ENCODE assay signal across 16 cellular contexts in genomic region chr11:116994195-116994594, GRCh38.
A peak's percentile ranks its signal among the peaks of the same experiment; 100 is the strongest.
DNase-seq lines count a peak whose midpoint lies in the region; ATAC-seq and TF ChIP-seq lines count a peak whose summit lies in the region.
"Had no signal": no experiment of that assay in that cellular context is flagged by ENCODE, and none has a peak within 500 bp of the region (broad histone marks: within the 10 kb centered on the region; RNA-seq: fewer than 3 reads in every experiment).

No MANE protein-coding gene starts in this region.

- H3K27me3 ChIP-seq in testis, result no peaks in the 10 kb centered on the region
- H3K27me3 ChIP-seq: right atrium auricular region had no signal

- TF ChIP-seq CTCF in activated B cell treated with CpG ODN at 0.5 μM for 24 hours (IDR thresholded peaks at IDR 0.05) (no peak), testis (IDR thresholded peaks at IDR 0.05) (no peak)

- intact Hi-C loops in activated B cell treated with CpG ODN at 0.5 μM for 24 hours (cut with micrococcal nuclease), result no loop called here
- intact Hi-C loops in testis (cut with DNase I; ENCODE audit: low total_unique reads), result no loop called here

- no peak for DNase-seq in activated naive CD4-positive, alpha-beta T cell treated with anti-CD3 and anti-CD28 coated beads, Interleukin-2, amount 10 ng/mL, durations not matched to agents 7 days and 5 days
- DNase-seq in activated B cell treated with CpG ODN at 0.5 μM for 24 hours, result no peak
- DNase-seq in testis, result no peak
- DNase-seq in NCI-H446 (lab: John Stamatoyannopoulos, UW), result no peak
- no peak for DNase-seq in inferior parietal cortex (ENCODE audit: extremely low spot score)
- DNase-seq: activated naive CD4-positive, alpha-beta T cell treated with anti-CD3 and anti-CD28 coated beads, Interleukin-2, amount 50 U/mL, for 16 hours; Calu3; erythroblast; MM.1S; NCI-H2029 treated with DMSO at 0.1 percent for 48 hours; NCI-H748 treated with DMSO at 0.1 percent for 48 hours had no signal

- ATAC-seq in activated B cell treated with CpG ODN at 0.5 μM for 24 hours (ENCODE audit: low read depth), result no peak

- peak overlapping the region; percentile 74 for H3K27ac ChIP-seq in mesodermal cell (ENCODE audit: low read depth, low read length, severe bottlenecking)
- peak overlapping the region; percentile 79 for H3K27ac ChIP-seq in temporal lobe (ENCODE audit: low read depth, low read length)
- no peak overlapping the region for H3K27ac ChIP-seq in testis
- H3K27ac ChIP-seq: right atrium auricular region, thoracic aorta had no signal

- CTCF ChIA-PET in activated naive CD4-positive, alpha-beta T cell treated with anti-CD3 and anti-CD28 coated beads, Interleukin-2, amount 10 ng/mL, durations not matched to agents 7 days and 5 days (lab: Charles Lee), result no interaction called here
- CTCF ChIA-PET in activated B cell treated with CpG ODN at 0.5 μM for 24 hours (lab: Charles Lee), result interaction anchor here (0.7 kb wide), 1 partner anchor 114 kb away, joined by 3 read pairs; no protein-coding TSS in a partner anchor

- no peak for TF ChIP-seq POLR2A in testis (IDR thresholded peaks at IDR 0.05)

- WGBS in mesodermal cell (ENCODE audit: insufficient coverage in 2 of 2), 2 experiments, result 80% methylated on average over 1 of the region's 3 CpGs
- WGBS in testis, 2 donors, result 44 to 66% methylated on average over 3 of the region's 3 CpGs

- no peaks in the 10 kb centered on the region for H3K9me3 ChIP-seq in mesodermal cell (ENCODE audit: control insufficient read depth, low read length)
- H3K9me3 ChIP-seq in testis, result no peaks in the 10 kb centered on the region
- H3K9me3 ChIP-seq: right atrium auricular region, thoracic aorta had no signal

- no peaks in the 10 kb centered on the region for H3K27me3 Mint-ChIP-seq in activated naive CD4-positive, alpha-beta T cell treated with anti-CD3 and anti-CD28 coated beads, Interleukin-2, amount 50 U/mL, for 24 hours
- no peaks in the 10 kb centered on the region for H3K27me3 Mint-ChIP-seq in activated naive CD4-positive, alpha-beta T cell treated with anti-CD3 and anti-CD28 coated beads, Interleukin-2, amount 10 ng/mL, durations not matched to agents 7 days and 5 days
- no peaks in the 10 kb centered on the region for H3K27me3 Mint-ChIP-seq in activated B cell treated with CpG ODN at 0.5 μM for 24 hours

- peaks cover 23% of the 10 kb centered on the region for H3K4me1 ChIP-seq in mesodermal cell (ENCODE audit: control insufficient read depth, insufficient read depth, low read length, poor library complexity, severe bottlenecking)
- H3K4me1 ChIP-seq in testis, result peaks cover 3% of the 10 kb centered on the region

- peaks cover 8% of the 10 kb centered on the region for H3K36me3 Mint-ChIP-seq in activated naive CD4-positive, alpha-beta T cell treated with anti-CD3 and anti-CD28 coated beads, Interleukin-2, amount 50 U/mL, for 24 hours
- peaks cover 3% of the 10 kb centered on the region for H3K36me3 Mint-ChIP-seq in activated naive CD4-positive, alpha-beta T cell treated with anti-CD3 and anti-CD28 coated beads, Interleukin-2, amount 10 ng/mL, durations not matched to agents 7 days and 5 days
- H3K36me3 Mint-ChIP-seq in activated B cell treated with CpG ODN at 0.5 μM for 24 hours (ENCODE audit: low read depth), result peaks cover 10% of the 10 kb centered on the region

- H3K27ac Mint-ChIP-seq in activated naive CD4-positive, alpha-beta T cell treated with anti-CD3 and anti-CD28 coated beads, Interleukin-2, amount 50 U/mL, for 24 hours, result peak overlapping the region; percentile 6
- no peak overlapping the region for H3K27ac Mint-ChIP-seq in activated naive CD4-positive, alpha-beta T cell treated with anti-CD3 and anti-CD28 coated beads, Interleukin-2, amount 10 ng/mL, durations not matched to agents 7 days and 5 days
- peak overlapping the region; percentile 30 for H3K27ac Mint-ChIP-seq in activated B cell treated with CpG ODN at 0.5 μM for 24 hours

- POLR2A ChIA-PET in activated B cell treated with CpG ODN at 0.5 μM for 24 hours (lab: Charles Lee), result interaction anchor here (0.6 kb wide), 1 partner anchor 64 kb away, joined by 4 read pairs; no protein-coding TSS in a partner anchor

- H3K4me1 Mint-ChIP-seq in activated naive CD4-positive, alpha-beta T cell treated with anti-CD3 and anti-CD28 coated beads, Interleukin-2, amount 50 U/mL, for 24 hours, result peaks cover 65% of the 10 kb centered on the region
- H3K4me1 Mint-ChIP-seq in activated naive CD4-positive, alpha-beta T cell treated with anti-CD3 and anti-CD28 coated beads, Interleukin-2, amount 10 ng/mL, durations not matched to agents 7 days and 5 days, result peaks cover 29% of the 10 kb centered on the region
- H3K4me1 Mint-ChIP-seq in activated B cell treated with CpG ODN at 0.5 μM for 24 hours, result peaks cover 62% of the 10 kb centered on the region

- H3K4me3 Mint-ChIP-seq in activated naive CD4-positive, alpha-beta T cell treated with anti-CD3 and anti-CD28 coated beads, Interleukin-2, amount 50 U/mL, for 24 hours, result no peak overlapping the region
- H3K4me3 Mint-ChIP-seq in activated naive CD4-positive, alpha-beta T cell treated with anti-CD3 and anti-CD28 coated beads, Interleukin-2, amount 10 ng/mL, durations not matched to agents 7 days and 5 days, result no peak overlapping the region
- H3K4me3 Mint-ChIP-seq in activated B cell treated with CpG ODN at 0.5 μM for 24 hours, result peak overlapping the region; percentile 13

- H3K36me3 ChIP-seq in mesodermal cell (ENCODE audit: control insufficient read depth, insufficient read depth, low read length) (no peaks in the 10 kb centered on the region), testis (ENCODE audit: low read depth, missing control alignments) (no peaks in the 10 kb centered on the region)
- H3K36me3 ChIP-seq: right atrium auricular region, thoracic aorta had no signal

- H3K4me3 ChIP-seq in mesodermal cell (ENCODE audit: extremely low read depth, insufficient read depth, low read length, poor library complexity, severe bottlenecking) (no peak overlapping the region), testis (no peak overlapping the region)
- H3K4me3 ChIP-seq: right atrium auricular region, thoracic aorta had no signal

- no peaks in the 10 kb centered on the region for H3K9me3 Mint-ChIP-seq in activated naive CD4-positive, alpha-beta T cell treated with anti-CD3 and anti-CD28 coated beads, Interleukin-2, amount 50 U/mL, for 24 hours
- no peaks in the 10 kb centered on the region for H3K9me3 Mint-ChIP-seq in activated naive CD4-positive, alpha-beta T cell treated with anti-CD3 and anti-CD28 coated beads, Interleukin-2, amount 10 ng/mL, durations not matched to agents 7 days and 5 days
- H3K9me3 Mint-ChIP-seq in activated B cell treated with CpG ODN at 0.5 μM for 24 hours, result no peaks in the 10 kb centered on the region

Comparison
In these comparisons a context has a peak if more than half of its experiments do, and no peak if none do; other contexts are left out.
1. H3K27ac ChIP-seq: peak in mesodermal cell (single experiment) and temporal lobe (single experiment); none in testis (0 of 2).